Comparison of ENCODE assay signal across 9 cellular contexts in the genomic region with DNA sequence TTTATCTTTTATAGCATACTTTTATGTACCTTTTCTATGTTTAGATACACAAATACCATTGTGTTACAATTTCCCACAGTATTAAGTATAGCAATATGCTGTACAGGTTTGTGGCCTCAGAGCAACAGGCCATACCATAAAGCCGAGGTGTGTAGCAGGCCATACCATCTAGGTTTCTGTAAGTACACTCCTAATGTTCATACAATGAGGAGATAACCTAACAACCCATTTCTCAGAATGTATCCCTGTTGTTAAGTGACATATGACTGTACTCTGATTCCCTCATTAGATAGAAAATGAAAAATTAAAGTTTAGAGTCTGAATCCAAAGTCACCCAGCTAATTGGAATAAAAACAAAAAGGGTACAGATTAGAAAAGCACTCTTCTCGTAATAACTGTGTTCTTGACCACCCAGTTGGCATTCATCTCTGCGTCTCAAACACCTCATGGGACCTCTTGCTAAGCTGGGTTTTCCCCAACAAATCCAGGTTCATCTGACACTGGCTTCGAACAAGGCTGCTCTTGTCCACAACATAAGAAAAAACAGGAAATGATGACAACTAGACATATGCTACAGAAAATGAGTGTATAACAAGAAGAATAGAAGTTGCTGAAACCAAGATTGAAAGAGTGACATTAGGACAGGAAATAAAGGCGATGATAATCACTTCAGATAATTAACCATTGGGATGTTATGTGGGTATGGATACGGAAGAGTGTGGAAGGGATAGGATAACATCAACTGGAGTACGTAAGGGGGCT. TPM values are rescaled to one million over a fixed set of nuclear protein-coding genes. Genes with fewer than 3 reads are reported as not detected.
DNase-seq lines count a peak whose midpoint lies in the region; ATAC-seq lines count a peak whose summit lies in the region.
"Had no signal": no experiment of that assay in that cellular context is flagged by ENCODE, and none has a peak within 500 bp of the region (broad histone marks: within the 10 kb centered on the region; RNA-seq: fewer than 3 reads in every experiment).

No MANE protein-coding gene starts in this region.

- POLR2A ChIA-PET in activated CD4-positive, alpha-beta memory T cell treated with anti-CD3 and anti-CD28 coated beads for 36 hours (lab: Charles Lee) = interaction anchor here (0.8 to 4.6 kb wide), 5 partner anchors 7 to 182 kb away, joined by 3 to 26 read pairs (median 5); partner anchors contain the start of gene HIF1AN

- peaks cover 34% of the 10 kb centered on the region for H3K4me1 Mint-ChIP-seq in activated CD4-positive, alpha-beta memory T cell treated with anti-CD3 and anti-CD28 coated beads for 36 hours (ENCODE audit: low read depth)

- H3K4me3 Mint-ChIP-seq in activated CD4-positive, alpha-beta memory T cell treated with anti-CD3 and anti-CD28 coated beads for 36 hours = peak overlapping the region; percentile 100

- peak; percentile 52 to 57 for ATAC-seq in activated CD4-positive, CD25-positive, alpha-beta regulatory T cell treated with anti-CD3 and anti-CD28 coated beads, Interleukin-2, amount 50 U/mL, for 24 hours
- no peak for ATAC-seq in GM19328 (IDR thresholded peaks at IDR 0.05; ENCODE audit: unreplicated experiment)

- DNase-seq in activated CD4-positive, CD25-positive, alpha-beta regulatory T cell treated with anti-CD3 and anti-CD28 coated beads, Interleukin-2, amount 50 U/mL, for 72 hours = no peak
- DNase-seq in activated CD4-positive, alpha-beta memory T cell treated with anti-CD3 and anti-CD28 coated beads for 36 hours = peak; percentile 61
- no peak for DNase-seq in substantia nigra (lab: John Stamatoyannopoulos, UW)
- DNase-seq in NCI-H2171 treated with DMSO at 0.1 percent for 48 hours (lab: John Stamatoyannopoulos, UW) = no peak
- DNase-seq in NCI-H1436 (lab: John Stamatoyannopoulos, UW) = no peak
- DNase-seq: NCI-H187 treated with DMSO at 0.1 percent for 48 hours had no signal

- H3K36me3 ChIP-seq in iPS-18a (ENCODE audit: control insufficient read depth, low read depth, low read length) = peaks cover 37% of the 10 kb centered on the region

- no peak overlapping the region for H3K9ac ChIP-seq in iPS-18a (ENCODE audit: low read length)

- intact Hi-C loops in activated CD4-positive, alpha-beta memory T cell treated with anti-CD3 and anti-CD28 coated beads for 36 hours (cut with micrococcal nuclease) = loop anchor here (1.0 to 2.0 kb wide), 3 partner anchors 17 to 384 kb away; partner anchors contain the start of gene SLF2

- H3K9me3 ChIP-seq in iPS-18a (ENCODE audit: control insufficient read depth, low read depth, low read length) = no peaks in the 10 kb centered on the region

- CTCF ChIA-PET in activated CD4-positive, alpha-beta memory T cell treated with anti-CD3 and anti-CD28 coated beads for 36 hours (lab: Charles Lee) = interaction anchor here (1.9 to 5.4 kb wide), 3 partner anchors 10 to 46 kb away, joined by 10 to 47 read pairs (median 39); partner anchors contain the start of gene SEC31B

- no peak overlapping the region for H3K27ac ChIP-seq in iPS-18a (ENCODE audit: low read length)
- H3K27ac ChIP-seq in substantia nigra (ENCODE audit: low read depth, low read length, poor library complexity, severe bottlenecking) = peak overlapping the region; percentile 90

- peaks cover 38% of the 10 kb centered on the region for H3K36me3 Mint-ChIP-seq in activated CD4-positive, alpha-beta memory T cell treated with anti-CD3 and anti-CD28 coated beads for 36 hours

- H3K9me3 Mint-ChIP-seq in activated CD4-positive, alpha-beta memory T cell treated with anti-CD3 and anti-CD28 coated beads for 36 hours = no peaks in the 10 kb centered on the region

- no peaks in the 10 kb centered on the region for H3K27me3 ChIP-seq in iPS-18a (ENCODE audit: control insufficient read depth, insufficient read depth, low read length)

- H3K27ac Mint-ChIP-seq in activated CD4-positive, alpha-beta memory T cell treated with anti-CD3 and anti-CD28 coated beads for 36 hours = peak overlapping the region; percentile 96

- H3K27me3 Mint-ChIP-seq in activated CD4-positive, alpha-beta memory T cell treated with anti-CD3 and anti-CD28 coated beads for 36 hours = no peaks in the 10 kb centered on the region

- peaks cover 13% of the 10 kb centered on the region for H3K4me1 ChIP-seq in iPS-18a (ENCODE audit: control insufficient read depth, low read depth, low read length)

- H3K4me3 ChIP-seq in iPS-18a (ENCODE audit: low read length) = peak overlapping the region; percentile 98

RNA-seq across cellular contexts. Expression of gene NDUFB8, which starts 1.4 kb away (rescaled TPM):
- 100 to 1,000 TPM; 390 to 404 TPM for total RNA-seq in activated CD4-positive, alpha-beta memory T cell treated with anti-CD3 and anti-CD28 coated beads for 36 hours

RNA-seq across cellular contexts. Expression of gene HIF1AN, which starts 7.4 kb away (rescaled TPM):
- 10 to 100 TPM; 40.6 to 47.4 TPM for total RNA-seq in activated CD4-positive, alpha-beta memory T cell treated with anti-CD3 and anti-CD28 coated beads for 36 hours

RNA-seq across cellular contexts. Expression of gene SEC31B, which starts 8.6 kb away (rescaled TPM):
- 10 to 100 TPM; 44.2 to 47.2 TPM for total RNA-seq in activated CD4-positive, alpha-beta memory T cell treated with anti-CD3 and anti-CD28 coated beads for 36 hours
